8 cellular contexts compared by ENCODE assay signal in the genomic region with DNA sequence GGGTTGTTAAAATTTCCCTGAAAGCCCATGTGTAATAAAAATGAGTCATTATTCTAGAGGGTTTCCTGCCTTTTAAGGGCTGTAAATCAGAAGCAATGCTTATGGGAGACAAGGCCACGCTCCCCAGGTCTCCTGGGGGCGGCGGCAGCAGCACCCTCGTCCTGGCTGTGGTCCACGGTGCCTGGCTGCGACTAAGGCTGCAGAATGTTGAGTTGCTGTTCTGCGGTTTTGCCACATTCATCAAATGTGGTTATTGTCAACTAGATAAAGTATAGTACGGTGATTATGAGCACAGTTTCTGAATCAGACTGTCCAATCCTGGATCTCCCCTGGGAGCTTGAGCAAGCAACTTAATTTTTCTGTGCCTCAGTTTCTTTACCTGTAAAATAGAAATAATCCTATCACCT. TPM values are rescaled to one million over a fixed set of nuclear protein-coding genes. Genes with fewer than 3 reads are reported as not detected.
DNase-seq lines count a peak whose midpoint lies in the region; ATAC-seq and TF ChIP-seq lines count a peak whose summit lies in the region.

No MANE protein-coding gene starts in this region.

- no peaks in the 10 kb centered on the region for H3K9me3 Mint-ChIP-seq in CD14-positive monocyte

- H3K27ac Mint-ChIP-seq in CD14-positive monocyte = peak overlapping the region in 3 of 7 donors; percentile 19 to 48 (median 21)

- peaks cover 48% of the 10 kb centered on the region for H3K4me1 Mint-ChIP-seq in CD14-positive monocyte

- in situ Hi-C loops in astrocyte of the cerebellum (cut with HindIII; ENCODE audit: low sequenced_read_pairs) = no loop called here

- no peaks in the 10 kb centered on the region for H3K36me3 Mint-ChIP-seq in CD14-positive monocyte

- H3K4me3 Mint-ChIP-seq in CD14-positive monocyte = peak overlapping the region; percentile 48 to 49

- no peak overlapping the region for H3K4me3 ChIP-seq in astrocyte of the cerebellum (ENCODE audit: low read depth, low read length)

- intact Hi-C loops in CD14-positive monocyte (cut with micrococcal nuclease) = loop anchor here in 1 of 2 donors (10.0 kb wide), 1 partner anchor 55 kb away; no protein-coding TSS in a partner anchor

- TF ChIP-seq CTCF in CD14-positive monocyte (IDR thresholded peaks at IDR 0.05) = no peak
- no peak for TF ChIP-seq CTCF in astrocyte of the cerebellum (IDR thresholded peaks at IDR 0.05; ENCODE audit: low read depth, low read length, missing control alignments)

- H3K27me3 Mint-ChIP-seq in CD14-positive monocyte (ENCODE audit: low read depth in 3 of 3) = peaks cover 2% of the 10 kb centered on the region in 3 donors

- peak; percentile 27 for ATAC-seq in HG02763 (IDR thresholded peaks at IDR 0.05; ENCODE audit: unreplicated experiment)

- no peak for DNase-seq in CD14-positive monocyte (ENCODE audit: low spot score)
- DNase-seq in T1000 (lab: John Stamatoyannopoulos, UW) = peak; percentile 63
- DNase-seq in astrocyte of the cerebellum (ENCODE audit: low read depth) = peak; percentile 29
- peak; percentile 10 to 31 for DNase-seq in stimulated activated CD8-positive, alpha-beta memory T cell treated with anti-CD3 and anti-CD28 coated beads, Interleukin-2, amount 100 ng/mL, for 1 hour (ENCODE audit: low read depth in 2 of 2)
- DNase-seq in DMS79 (lab: John Stamatoyannopoulos, UW) = no peak
- no peak for DNase-seq in NCI-H748 (lab: John Stamatoyannopoulos, UW; ENCODE audit: unreplicated experiment)
- DNase-seq in SKM-1 (lab: John Stamatoyannopoulos, UW; ENCODE audit: unreplicated experiment) = no peak

RNA-seq across cellular contexts. Expression of a gene that starts 11.9 kb away (rescaled TPM):
- polyA plus RNA-seq in CD14-positive monocyte = 10 to 100 TPM; 17.3 to 56.9 TPM

Comparison
In these comparisons a context has a peak if more than half of its experiments do, and no peak if none do; other contexts are left out.
1. DNase-seq: peak in T1000 (single experiment), astrocyte of the cerebellum (single experiment) and stimulated activated CD8-positive, alpha-beta memory T cell treated with anti-CD3 and anti-CD28 coated beads, Interleukin-2, amount 100 ng/mL, for 1 hour (2 of 2); none in CD14-positive monocyte (single experiment), DMS79 (single experiment), NCI-H748 (single experiment) and SKM-1 (single experiment).